ENCODE assay signal across 1 cellular context in genomic region chr15:73704869-73705645, GRCh38.
TF ChIP-seq lines count a peak whose summit lies in the region.

No MANE protein-coding gene starts in this region.

TF ChIP-seq in GM23338, 12 proteins besides CTCF, POLR2A, EP300 and RAD21 (continued from another document):
- TF ChIP-seq ZNF462 (CRISPR knock-in tag; IDR thresholded peaks at IDR 0.05) = no peak
- no peak for TF ChIP-seq EZH2 (IDR thresholded peaks at IDR 0.05; ENCODE audit: low read depth, unreplicated experiment)
- TF ChIP-seq EZH2phosphoT487 (IDR thresholded peaks at IDR 0.05; ENCODE audit: unreplicated experiment) = no peak
- no peak for TF ChIP-seq ETS1 (IDR thresholded peaks at IDR 0.05)
- TF ChIP-seq NANOG (IDR thresholded peaks at IDR 0.05; ENCODE audit: borderline replicate concordance) = no peak
- TF ChIP-seq ZNF331 (CRISPR knock-in tag; IDR thresholded peaks at IDR 0.05; ENCODE audit: low read depth) = no peak
- TF ChIP-seq POLR2AphosphoS5 (IDR thresholded peaks at IDR 0.05; ENCODE audit: low read depth) = no peak
- no peak for TF ChIP-seq JUNB (IDR thresholded peaks at IDR 0.05; ENCODE audit: unreplicated experiment)
- no peak for TF ChIP-seq STAT1 (IDR thresholded peaks at IDR 0.05; ENCODE audit: unreplicated experiment)
- TF ChIP-seq CREB1 (CRISPR knock-in tag; IDR thresholded peaks at IDR 0.05; ENCODE audit: low read depth) = no peak
TF ChIP-seq in GM23338: peak in this region for 0.
